8 cellular contexts compared by ENCODE assay signal in genomic region chr22:38681784-38682335, GRCh38. TPM values are rescaled to one million over a fixed set of nuclear protein-coding genes. Genes with fewer than 3 reads are reported as not detected.
A peak's percentile ranks its signal among the peaks of the same experiment; 100 is the strongest.
DNase-seq lines count a peak whose midpoint lies in the region; ATAC-seq and TF ChIP-seq lines count a peak whose summit lies in the region.

TSS of gene TOMM22 (plus strand) at chr22:38681957. CDS start at chr22:38681979, 22 bp downstream.

- H2AFZ ChIP-seq in ACC112 (ENCODE audit: low read length, unreplicated experiment) (peak within 1 kb of the TSS; percentile 91), smooth muscle cell (ENCODE audit: low read depth) (peak within 1 kb of the TSS; percentile 74)

- peak within 1 kb of the TSS; percentile 83 for H3K9ac ChIP-seq in smooth muscle cell (ENCODE audit: low read depth)

- intact Hi-C loops in breast epithelium (cut with DNase I; ENCODE audit: low total_unique reads), result no loop called here

- no peaks in the 10 kb centered on the region for H4K20me1 ChIP-seq in smooth muscle cell (ENCODE audit: low read depth)

- H3K27ac ChIP-seq in ACC112 (ENCODE audit: low read depth, low read length) (peak within 1 kb of the TSS; percentile 23; the same call in 1 of the 2 replicates), VCaP (peak within 1 kb of the TSS; percentile 77), breast epithelium (peak within 1 kb of the TSS; percentile 50 to 80), smooth muscle cell (ENCODE audit: low read depth) (no peak within 1 kb of the TSS)

- TF ChIP-seq POLR2A in GM18526 (IDR thresholded peaks at IDR 0.05; ENCODE audit: extremely low read depth, insufficient read length), result peak; percentile 84
- TF ChIP-seq POLR2A in breast epithelium (IDR thresholded peaks at IDR 0.05), result peak; percentile 37

- H3F3A ChIP-seq in smooth muscle cell (ENCODE audit: low read depth), result no peaks in the 10 kb centered on the region

- TF ChIP-seq CTCF in VCaP (conservative IDR thresholded peaks at IDR 0.05), result peak; percentile 92
- TF ChIP-seq CTCF in breast epithelium (IDR thresholded peaks at IDR 0.05), result no peak
- TF ChIP-seq CTCF in smooth muscle cell (IDR thresholded peaks at IDR 0.05; ENCODE audit: borderline replicate concordance, insufficient read depth, poor library complexity, severe bottlenecking), result peak; percentile 32

- peak within 1 kb of the TSS; percentile 92 for H3K4me2 ChIP-seq in smooth muscle cell

- H3K79me2 ChIP-seq in ACC112 (ENCODE audit: control insufficient read depth, insufficient read depth, low read length, unreplicated experiment) (peaks cover 13% of the 10 kb centered on the region), smooth muscle cell (ENCODE audit: low read depth) (peaks cover 9% of the 10 kb centered on the region)

- peaks cover 3% of the 10 kb centered on the region for H3K4me1 ChIP-seq in ACC112 (ENCODE audit: control insufficient read depth, insufficient read depth, low read length, unreplicated experiment)
- no peaks in the 10 kb centered on the region for H3K4me1 ChIP-seq in breast epithelium
- peaks cover 10% of the 10 kb centered on the region for H3K4me1 ChIP-seq in smooth muscle cell (ENCODE audit: low read depth)

- H3K4me3 ChIP-seq in ACC112 (ENCODE audit: low read depth, low read length) (peak within 1 kb of the TSS; percentile 99), breast epithelium (peak within 1 kb of the TSS; percentile 92 to 98 (median 95)), smooth muscle cell (peak within 1 kb of the TSS; percentile 87)

- H3K36me3 ChIP-seq in ACC112 (ENCODE audit: insufficient read depth, low read length), result no peaks in the 10 kb centered on the region
- no peaks in the 10 kb centered on the region for H3K36me3 ChIP-seq in breast epithelium
- H3K36me3 ChIP-seq in smooth muscle cell (ENCODE audit: low read depth), result peaks cover 7% of the 10 kb centered on the region

- DNase-seq in NCI-H2171 treated with DMSO at 0.1 percent for 48 hours (lab: John Stamatoyannopoulos, UW) (peak; percentile 88), breast epithelium (ENCODE audit: low spot score in 2 of 2) (peak; percentile 72 to 85), iPS-NIHi11 (ENCODE audit: low spot score) (peak; percentile 98), smooth muscle cell (lab: John Stamatoyannopoulos, UW; ENCODE audit: unreplicated experiment) (peak; percentile 58)

- no peaks in the 10 kb centered on the region for H3K9me3 ChIP-seq in breast epithelium
- H3K9me3 ChIP-seq in smooth muscle cell (replicated peaks; ENCODE audit: low read depth), result no peaks in the 10 kb centered on the region

- under 1% methylated on average over 53 of the region's 56 CpGs for WGBS in smooth muscle cell (ENCODE audit: low lambda C conversion rate)

- no peaks in the 10 kb centered on the region for H3K27me3 ChIP-seq in ACC112 (ENCODE audit: insufficient read depth, low read length)
- no peaks in the 10 kb centered on the region for H3K27me3 ChIP-seq in breast epithelium
- H3K27me3 ChIP-seq in smooth muscle cell (ENCODE audit: low read depth), result no peaks in the 10 kb centered on the region

- peak; percentile 93 for ATAC-seq in HG03066 (IDR thresholded peaks at IDR 0.05; ENCODE audit: low read depth, unreplicated experiment)

RNA-seq across cellular contexts. Expression of gene TOMM22, which starts in this region (rescaled TPM):
- total RNA-seq in breast epithelium (10 to 100 TPM; 30.6 to 37.3 (median 32.8) TPM), smooth muscle cell (57.5 and 63.3 TPM in 2 replicates)
- 64.7 and 71.2 TPM in 2 replicates for polyA plus RNA-seq in smooth muscle cell

Comparison
In these comparisons a context has a peak if more than half of its experiments do, and no peak if none do; other contexts are left out.
1. CTCF ChIP-seq: peak in VCaP (single experiment) and smooth muscle cell (single experiment); none in breast epithelium (0 of 3).
2. Peak in every context shown above with its lines, with median percentiles within 50 percentile points of each other: H3K4me3 ChIP-seq and DNase-seq.